13 cellular contexts compared by ENCODE assay signal in genomic region chr6:134678436-134678889, GRCh38.
A peak's percentile ranks its signal among the peaks of the same experiment; 100 is the strongest.
DNase-seq lines count a peak whose midpoint lies in the region; ATAC-seq, FAIRE-seq and TF ChIP-seq lines count a peak whose summit lies in the region.
"Had no signal": no experiment of that assay in that cellular context is flagged by ENCODE, and none has a peak within 500 bp of the region (broad histone marks: within the 10 kb centered on the region; RNA-seq: fewer than 3 reads in every experiment).

No MANE protein-coding gene starts in this region.

- BruUV-seq in MCF 10A (replicated peaks; lab: Mats Ljungman, UMichigan): no TSS peak

- H3K36me3 ChIP-seq in breast epithelium (no peaks in the 10 kb centered on the region), astrocyte (ENCODE audit: insufficient read depth, low read length) (no peaks in the 10 kb centered on the region), thyroid gland (no peaks in the 10 kb centered on the region), WERI-Rb-1 (no peaks in the 10 kb centered on the region)
- H3K36me3 ChIP-seq: uterus had no signal

- POLR2A ChIA-PET in MCF 10A (lab: Yijun Ruan, JAX): interaction anchor here (1.5 kb wide), 1 partner anchor 57 kb away, joined by 4 read pairs; no protein-coding TSS in a partner anchor

- 33 to 42% methylated on average over 7 of the region's 7 CpGs for WGBS in thyroid gland, 2 donors

- H3K27ac Mint-ChIP-seq in MCF 10A (ENCODE audit: low read depth, unreplicated experiment): peak overlapping the region; percentile 72
- no peak overlapping the region for H3K27ac Mint-ChIP-seq in astrocyte (ENCODE audit: unreplicated experiment)

- TF ChIP-seq CTCF in MCF 10A (IDR thresholded peaks at IDR 0.05; ENCODE audit: unreplicated experiment) (no peak), breast epithelium (IDR thresholded peaks at IDR 0.05) (no peak), astrocyte (IDR thresholded peaks at IDR 0.05; ENCODE audit: insufficient read depth, low read depth, low read length) (no peak), thyroid gland (IDR thresholded peaks at IDR 0.05) (no peak), WERI-Rb-1 (IDR thresholded peaks at IDR 0.05; ENCODE audit: low read depth, low read length) (no peak)

- no peaks in the 10 kb centered on the region for H3K4me1 ChIP-seq in breast epithelium
- H3K4me1 ChIP-seq in astrocyte (ENCODE audit: insufficient read depth, low read length): peaks cover 12% of the 10 kb centered on the region
- peaks cover 0 to 3% of the 10 kb centered on the region in 2 donors for H3K4me1 ChIP-seq in thyroid gland
- H3K4me1 ChIP-seq: uterus had no signal

- no peaks in the 10 kb centered on the region for H4K20me1 ChIP-seq in astrocyte (ENCODE audit: insufficient read depth, low read length)

- H3K4me1 Mint-ChIP-seq in MCF 10A (ENCODE audit: insufficient read depth, unreplicated experiment) (peaks cover 39% of the 10 kb centered on the region), astrocyte (ENCODE audit: low read depth, unreplicated experiment) (peaks cover 16% of the 10 kb centered on the region)

- intact Hi-C loops in MCF 10A (cut with micrococcal nuclease): no loop called here
- intact Hi-C loops in breast epithelium (cut with DNase I; ENCODE audit: low total_unique reads): no loop called here
- intact Hi-C loops in thyroid gland (cut with DNase I): no loop called here

- H3K36me3 Mint-ChIP-seq in MCF 10A (ENCODE audit: insufficient read depth, unreplicated experiment) (no peaks in the 10 kb centered on the region), astrocyte (ENCODE audit: low read depth, unreplicated experiment) (no peaks in the 10 kb centered on the region)

- H3K27me3 Mint-ChIP-seq in MCF 10A (ENCODE audit: insufficient read depth, unreplicated experiment) (no peaks in the 10 kb centered on the region), astrocyte (ENCODE audit: low read depth, unreplicated experiment) (no peaks in the 10 kb centered on the region)

- H2AFZ ChIP-seq in astrocyte (ENCODE audit: low read depth, low read length): peak overlapping the region; percentile 43

- H3K9me3 Mint-ChIP-seq in MCF 10A (ENCODE audit: unreplicated experiment) (no peaks in the 10 kb centered on the region), astrocyte (ENCODE audit: unreplicated experiment) (no peaks in the 10 kb centered on the region)

- CTCF ChIA-PET in MCF 10A (lab: Yijun Ruan, JAX): no interaction called here

- H3K4me3 ChIP-seq in breast epithelium (no peak overlapping the region), astrocyte (ENCODE audit: insufficient read depth, low read depth, low read length) (no peak overlapping the region), thyroid gland (replicated peaks in 1 of 3) (no peak overlapping the region), WERI-Rb-1 (ENCODE audit: low read depth, low read length) (no peak overlapping the region)
- H3K4me3 ChIP-seq: uterus had no signal

- TF ChIP-seq POLR2A in breast epithelium (IDR thresholded peaks at IDR 0.05) (no peak), thyroid gland (IDR thresholded peaks at IDR 0.05) (no peak)

- ATAC-seq in HG02610 (IDR thresholded peaks at IDR 0.05; ENCODE audit: unreplicated experiment): no peak

- no peaks in the 10 kb centered on the region for H3K79me2 ChIP-seq in astrocyte (ENCODE audit: insufficient read depth, low read length)

- H3K4me2 ChIP-seq in astrocyte (ENCODE audit: low read length): peak overlapping the region; percentile 28

- DNase-seq in MCF 10A (ENCODE audit: unreplicated experiment): peak; percentile 90
- DNase-seq in breast epithelium (ENCODE audit: low spot score in 2 of 2): no peak
- peak; percentile 80 for DNase-seq in astrocyte (ENCODE audit: low read depth)
- peak; percentile 81 for DNase-seq in iris pigment epithelial cell (ENCODE audit: low read depth)
- DNase-seq in thyroid gland: peak; percentile 81 to 82
- no peak for DNase-seq in SW 1271 (lab: John Stamatoyannopoulos, UW)
- no peak for DNase-seq in WERI-Rb-1
- DNase-seq: cortex of kidney; HCEC 1CT; stimulated activated CD4-positive, alpha-beta T cell treated with anti-CD3 and anti-CD28 coated beads, Interleukin-1b, Interleukin-23, amount 100 ng/mL, for 48 hours had no signal

- H3K9ac ChIP-seq in astrocyte (ENCODE audit: low read length): no peak overlapping the region

- no peaks in the 10 kb centered on the region for H3K27me3 ChIP-seq in breast epithelium
- H3K27me3 ChIP-seq in astrocyte (ENCODE audit: insufficient read depth, low read length): no peaks in the 10 kb centered on the region
- no peaks in the 10 kb centered on the region for H3K27me3 ChIP-seq in thyroid gland
- no peaks in the 10 kb centered on the region for H3K27me3 ChIP-seq in WERI-Rb-1 (ENCODE audit: insufficient read depth, low read depth, severe bottlenecking)
- H3K27me3 ChIP-seq: uterus had no signal

- H3K27ac ChIP-seq in breast epithelium (no peak overlapping the region), astrocyte (ENCODE audit: low read depth, low read length) (no peak overlapping the region), thyroid gland (no peak overlapping the region), WERI-Rb-1 (no peak overlapping the region)
- H3K27ac ChIP-seq: uterus had no signal

- H3K9me3 ChIP-seq in breast epithelium (no peaks in the 10 kb centered on the region), astrocyte (ENCODE audit: insufficient read depth, low read depth, low read length) (no peaks in the 10 kb centered on the region), thyroid gland (no peaks in the 10 kb centered on the region), WERI-Rb-1 (ENCODE audit: severe bottlenecking) (no peaks in the 10 kb centered on the region)
- H3K9me3 ChIP-seq: uterus had no signal

- no peak overlapping the region for H3K4me3 Mint-ChIP-seq in MCF 10A (ENCODE audit: unreplicated experiment)
- no peak overlapping the region for H3K4me3 Mint-ChIP-seq in astrocyte (ENCODE audit: unreplicated experiment)

- FAIRE-seq in astrocyte (lab: Jason Lieb, UNC): no peak
- FAIRE-seq: HTR-8/SVneo had no signal

Comparison
In these comparisons a context has a peak if more than half of its experiments do, and no peak if none do; other contexts are left out.
1. DNase-seq: peak in MCF 10A (single experiment), astrocyte (single experiment), iris pigment epithelial cell (single experiment) and thyroid gland (2 of 2); none in breast epithelium (0 of 2), SW 1271 (0 of 2) and WERI-Rb-1 (single experiment).